ENCODE assay signal across 13 cellular contexts in the genomic region with DNA sequence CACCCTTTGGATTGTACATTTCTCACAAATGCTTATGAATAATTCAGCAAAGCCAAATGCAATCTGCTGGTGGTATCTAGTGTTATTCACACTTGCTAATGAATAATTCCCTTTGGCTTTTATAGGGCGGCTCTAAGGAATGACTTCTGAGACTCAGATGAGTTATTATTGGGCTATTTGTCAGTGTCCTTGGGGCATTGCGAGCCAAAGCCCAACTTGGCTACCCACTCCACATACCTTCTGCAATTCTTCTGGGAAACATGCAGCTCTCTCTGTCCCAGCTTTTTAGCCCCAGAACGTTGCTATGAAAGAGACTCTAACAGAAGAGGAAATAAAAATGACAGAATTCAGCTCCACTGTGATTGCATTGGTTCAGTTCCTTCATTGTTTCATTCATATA. TPM values are rescaled to one million over a fixed set of nuclear protein-coding genes. Genes with fewer than 3 reads are reported as not detected.
DNase-seq lines count a peak whose midpoint lies in the region; ATAC-seq, FAIRE-seq and TF ChIP-seq lines count a peak whose summit lies in the region.
"Had no signal": no experiment of that assay in that cellular context is flagged by ENCODE, and none has a peak within 500 bp of the region (broad histone marks: within the 10 kb centered on the region; RNA-seq: fewer than 3 reads in every experiment).

No MANE protein-coding gene starts in this region.

- FAIRE-seq in pancreas (lab: Jason Lieb, UNC), result no peak

- no peaks in the 10 kb centered on the region for H3K27me3 Mint-ChIP-seq in T-helper 2 cell treated with Interferon-gamma antibody and Interleukin-4, amounts not matched to agents 5 μg/mL and 100 μg/mL, for 36 hours (ENCODE audit: low read depth)
- no peaks in the 10 kb centered on the region for H3K27me3 Mint-ChIP-seq in endodermal cell (ENCODE audit: insufficient read depth)
- H3K27me3 Mint-ChIP-seq: activated B cell treated with CpG ODN at 0.5 μM for 24 hours had no signal

- peak overlapping the region; percentile 54 for H3K4me3 Mint-ChIP-seq in T-helper 2 cell treated with Interferon-gamma antibody and Interleukin-4, amounts not matched to agents 5 μg/mL and 100 μg/mL, for 36 hours
- no peak overlapping the region for H3K4me3 Mint-ChIP-seq in endodermal cell
- H3K4me3 Mint-ChIP-seq: activated B cell treated with CpG ODN at 0.5 μM for 24 hours had no signal

- intact Hi-C loops in pancreas (cut with DNase I), result no loop called here

- 81 to 86% methylated on average over 3 of the region's 3 CpGs for WGBS in endodermal cell (ENCODE audit: insufficient coverage in 1 of 2, insufficient read length in 1 of 2), 2 experiments
- WGBS in pancreas, 2 donors, result 12 to 13% methylated on average over 3 of the region's 3 CpGs

- H3K36me3 Mint-ChIP-seq in T-helper 2 cell treated with Interferon-gamma antibody and Interleukin-4, amounts not matched to agents 5 μg/mL and 100 μg/mL, for 36 hours (ENCODE audit: low read depth), result peaks cover 3% of the 10 kb centered on the region
- peaks cover 2% of the 10 kb centered on the region for H3K36me3 Mint-ChIP-seq in endodermal cell (ENCODE audit: low read depth)

- no peak overlapping the region for H3K27ac ChIP-seq in endodermal cell (ENCODE audit: low read depth, low read length)
- peak overlapping the region in 3 of 4 donors; percentile 23 to 60 (median 54) for H3K27ac ChIP-seq in pancreas
- H3K27ac ChIP-seq in SJCRH30, result no peak overlapping the region
- H3K27ac ChIP-seq: gastrocnemius medialis, upper lobe of right lung had no signal

- peaks cover 27% of the 10 kb centered on the region for H3K4me1 Mint-ChIP-seq in T-helper 2 cell treated with Interferon-gamma antibody and Interleukin-4, amounts not matched to agents 5 μg/mL and 100 μg/mL, for 36 hours (ENCODE audit: low read depth)
- H3K4me1 Mint-ChIP-seq in endodermal cell, result peaks cover 20% of the 10 kb centered on the region

- H3K27me3 ChIP-seq in endodermal cell (ENCODE audit: control insufficient read depth, insufficient read depth, low read length, poor library complexity, severe bottlenecking), result no peaks in the 10 kb centered on the region
- H3K27me3 ChIP-seq in pancreas, result no peaks in the 10 kb centered on the region
- no peaks in the 10 kb centered on the region for H3K27me3 ChIP-seq in SJCRH30
- H3K27me3 ChIP-seq: gastrocnemius medialis, upper lobe of right lung had no signal

- H3K36me3 ChIP-seq in endodermal cell (ENCODE audit: control insufficient read depth, insufficient read depth, low read length), result no peaks in the 10 kb centered on the region
- no peaks in the 10 kb centered on the region for H3K36me3 ChIP-seq in pancreas
- no peaks in the 10 kb centered on the region for H3K36me3 ChIP-seq in SJCRH30
- H3K36me3 ChIP-seq: gastrocnemius medialis, upper lobe of right lung had no signal

- H3K4me1 ChIP-seq in endodermal cell (ENCODE audit: control insufficient read depth, insufficient read depth, low read length) (no peaks in the 10 kb centered on the region), pancreas (peaks cover 11 to 32% (median 16%) of the 10 kb centered on the region in 3 donors), SJCRH30 (peaks cover 8% of the 10 kb centered on the region; the same call in 1 of the 2 replicates)

- H3K4me3 ChIP-seq in endodermal cell (ENCODE audit: low read length), result no peak overlapping the region
- no peak overlapping the region for H3K4me3 ChIP-seq in pancreas
- no peak overlapping the region for H3K4me3 ChIP-seq in SJCRH30
- H3K4me3 ChIP-seq: gastrocnemius medialis, upper lobe of right lung had no signal

- no peak overlapping the region for H3K27ac Mint-ChIP-seq in T-helper 2 cell treated with Interferon-gamma antibody and Interleukin-4, amounts not matched to agents 5 μg/mL and 100 μg/mL, for 36 hours
- peak overlapping the region; percentile 62 for H3K27ac Mint-ChIP-seq in endodermal cell
- H3K27ac Mint-ChIP-seq: activated B cell treated with CpG ODN at 0.5 μM for 24 hours had no signal

- no peak overlapping the region for H3K9ac ChIP-seq in endodermal cell (ENCODE audit: extremely low read depth, low read length, poor library complexity, severe bottlenecking)

- no peak for DNase-seq in T-helper 2 cell treated with Interferon-gamma antibody and Interleukin-4, amounts not matched to agents 5 μg/mL and 100 μg/mL, for 36 hours (ENCODE audit: low spot score)
- DNase-seq in T-helper 2 cell (no peak), M059J (ENCODE audit: low read depth) (peak; percentile 92), endodermal cell (no peak), pancreas (peak in 2 of 6 donors; percentile 18 to 53), GM10266 (ENCODE audit: extremely low spot score) (no peak), Kasumi-1 (lab: John Stamatoyannopoulos, UW) (no peak), SJCRH30 (no peak)
- DNase-seq: activated B cell treated with CpG ODN at 0.5 μM for 24 hours; gastrocnemius medialis; MV-4-11; stimulated activated CD4-positive, alpha-beta T cell treated with anti-CD3 and anti-CD28 coated beads, Interleukin-2, amount 100 ng/mL, for 48 hours; upper lobe of right lung had no signal

- peaks cover 9% of the 10 kb centered on the region for H3K9me3 Mint-ChIP-seq in T-helper 2 cell treated with Interferon-gamma antibody and Interleukin-4, amounts not matched to agents 5 μg/mL and 100 μg/mL, for 36 hours
- H3K9me3 Mint-ChIP-seq in endodermal cell, result no peaks in the 10 kb centered on the region
- H3K9me3 Mint-ChIP-seq: activated B cell treated with CpG ODN at 0.5 μM for 24 hours had no signal

- ATAC-seq in pancreas, result peak; percentile 64 to 84 (median 74)
- ATAC-seq: gastrocnemius medialis had no signal

- TF ChIP-seq CTCF in endodermal cell (conservative IDR thresholded peaks at IDR 0.05) (no peak), pancreas (IDR thresholded peaks at IDR 0.05) (no peak), GM10266 (IDR thresholded peaks at IDR 0.05; ENCODE audit: control insufficient read depth, insufficient read depth, low read depth, missing control alignments) (no peak)

- H3K9me3 ChIP-seq in endodermal cell (ENCODE audit: control insufficient read depth, low read length) (peaks cover 14% of the 10 kb centered on the region), pancreas (no peaks in the 10 kb centered on the region), SJCRH30 (replicated peaks) (0 out of 2 replicates have a peak, but pooled peaks cover 3% of the 10 kb centered on the region)
- H3K9me3 ChIP-seq: upper lobe of right lung had no signal

RNA-seq across cellular contexts. Expression of a gene that starts 41.2 kb away (rescaled TPM):
- total RNA-seq in M059J (2014; rRNA removed; shearing (Covaris generic)), result 96.1 and 132 TPM in 2 replicates
- total RNA-seq in endodermal cell, result 100 to 1,000 TPM in 1 of 2 donors, 10 to 100 TPM in 1; 80.3 to 102 TPM
- 67.0 TPM for polyA plus RNA-seq in endodermal cell (2013, experiment 1 of 2)
- polyA plus RNA-seq in endodermal cell (2013, experiment 2 of 2), result 66.8 TPM
- 10 to 100 TPM; 30.1 to 45.0 (median 34.8) TPM for total RNA-seq in pancreas
- polyA plus RNA-seq in pancreas, result 10 to 100 TPM in 1 of 2 donors, 1 to 10 TPM in 1; 7.6 to 19.0 TPM
- total RNA-seq in SJCRH30 (2014; rRNA removed; shearing (Covaris generic)), result 129 and 132 TPM in 2 replicates

RNA-seq across cellular contexts. Expression of a gene that starts 41.5 kb away (rescaled TPM):
- 7.1 and 12.5 TPM in 2 replicates for total RNA-seq in M059J (2014; rRNA removed; shearing (Covaris generic))
- 10 to 100 TPM; 15.9 to 19.8 TPM for total RNA-seq in endodermal cell
- 14.5 TPM for polyA plus RNA-seq in endodermal cell (2013, experiment 1 of 2)
- polyA plus RNA-seq in endodermal cell (2013, experiment 2 of 2), result 13.7 TPM
- 1 to 10 TPM; 1.4 to 5.2 (median 2.0) TPM for total RNA-seq in pancreas
- polyA plus RNA-seq in pancreas, result 1 to 10 TPM; 1.1 to 1.6 TPM
- total RNA-seq in SJCRH30 (2014; rRNA removed; shearing (Covaris generic)), result 21.4 and 26.9 TPM in 2 replicates

Comparison
In these comparisons a context has a peak if more than half of its experiments do, and no peak if none do; other contexts are left out.
1. H3K27ac ChIP-seq: peak in pancreas (3 of 4); none in endodermal cell (single experiment) and SJCRH30 (single experiment).